In the genomic region with DNA sequence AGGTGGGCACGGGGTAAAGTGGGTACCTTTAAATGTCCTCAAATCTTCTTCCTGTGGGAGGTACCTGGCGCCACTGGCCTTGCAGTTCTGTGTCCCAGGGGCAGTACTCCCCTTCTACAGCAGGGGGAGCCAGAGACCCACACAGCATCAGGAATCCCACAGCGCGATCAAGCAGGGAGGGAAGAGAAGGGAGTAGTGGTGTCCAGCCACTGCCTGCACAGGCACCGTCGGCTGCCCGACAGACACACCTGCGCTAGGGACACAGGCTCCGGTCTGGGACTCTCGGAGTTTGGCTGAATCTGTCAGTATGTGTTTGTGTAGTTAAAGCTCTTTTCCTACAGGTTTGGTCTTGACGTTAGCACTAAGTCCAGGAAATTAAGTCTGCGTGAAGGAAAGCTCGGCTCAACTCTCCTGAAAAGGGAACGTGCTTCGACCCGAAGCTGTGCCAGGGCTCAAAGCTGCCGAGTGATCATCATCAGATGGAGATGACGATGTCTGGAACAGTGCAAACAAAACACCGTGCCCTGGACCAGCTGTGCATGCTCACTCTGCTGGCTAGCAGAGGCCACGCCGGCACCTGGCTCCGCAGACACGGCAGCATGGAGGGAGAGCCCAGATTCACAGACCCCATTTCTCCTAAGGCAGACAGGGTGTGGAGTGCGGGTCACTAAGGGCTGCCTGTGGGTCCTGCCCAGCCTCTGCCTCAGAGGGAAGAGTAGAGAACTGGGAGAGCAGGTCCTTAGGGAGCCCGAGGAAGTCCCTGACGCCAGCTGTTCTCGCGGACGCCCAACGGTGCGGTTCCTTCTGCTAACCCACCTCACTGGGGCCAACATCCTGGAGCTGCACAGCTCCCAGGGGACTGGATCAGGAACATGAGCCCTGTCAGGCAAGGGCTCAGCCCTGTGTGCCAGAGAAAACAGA, we compare ENCODE assay signal across 1 cellular context.
A peak's percentile ranks its signal among the peaks of the same experiment; 100 is the strongest.
TF ChIP-seq lines count a peak whose summit lies in the region.

No MANE protein-coding gene starts in this region.

TF ChIP-seq in IMR-90, 13 proteins besides CTCF, POLR2A, EP300 and RAD21:
- TF ChIP-seq RFX5 (IDR thresholded peaks at IDR 0.05; ENCODE audit: low read depth, low read length) = no peak
- TF ChIP-seq SMC3 (IDR thresholded peaks at IDR 0.05; ENCODE audit: low read depth, low read length) = peak; percentile 98
- TF ChIP-seq MAZ (IDR thresholded peaks at IDR 0.05; ENCODE audit: borderline replicate concordance, low read depth, low read length) = no peak
- no peak for TF ChIP-seq CHD1 (IDR thresholded peaks at IDR 0.05; ENCODE audit: low read depth, low read length)
- no peak for TF ChIP-seq MAFK (IDR thresholded peaks at IDR 0.05; ENCODE audit: low read depth, low read length)
- no peak for TF ChIP-seq USF2 (IDR thresholded peaks at IDR 0.05; ENCODE audit: low read depth, low read length)
